Comparison of ENCODE assay signal across 25 cellular contexts in the genomic region with DNA sequence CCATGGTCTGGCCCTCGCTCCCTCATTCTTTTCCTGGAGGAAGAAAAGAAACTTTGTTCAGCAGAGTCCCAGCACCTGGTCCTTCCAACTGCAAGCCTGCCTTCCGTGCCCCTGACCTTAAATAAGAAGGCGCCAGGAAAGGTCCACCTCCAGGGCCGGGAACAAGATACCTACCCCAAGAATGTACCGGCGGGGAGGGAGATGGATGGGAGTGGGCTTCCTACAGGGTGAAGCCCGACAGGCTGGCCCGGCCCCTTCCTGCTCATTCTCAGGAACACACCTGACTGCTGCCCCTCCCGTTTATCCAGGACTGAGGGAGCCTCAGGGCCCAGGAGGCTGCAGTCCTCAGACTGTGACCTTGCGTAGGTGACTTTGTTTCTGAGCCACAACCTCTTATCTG. TPM values are rescaled to one million over a fixed set of nuclear protein-coding genes. Genes with fewer than 3 reads are reported as not detected.
"Had no signal": no experiment of that assay in that cellular context is flagged by ENCODE, and none has a peak within 500 bp of the region (broad histone marks: within the 10 kb centered on the region; RNA-seq: fewer than 3 reads in every experiment).

No MANE protein-coding gene starts in this region.

- H3K27me3 ChIP-seq: MG63, SJCRH30 had no signal

- H3K27ac ChIP-seq: RWPE1, SJCRH30 had no signal

- H3K4me3 ChIP-seq: MG63, SJCRH30 had no signal

- H3K36me3 ChIP-seq: MG63, SJCRH30 had no signal

- DNase-seq: IMR-90, Karpas-422, KG1, MG63, NCI-H1092, NCI-H1105 treated with DMSO at 0.1 percent for 48 hours, NCI-H1417 treated with DMSO at 0.1 percent for 48 hours, NCI-H146, NCI-H1694 treated with DMSO at 0.1 percent for 48 hours, NCI-H1930, NCI-H2081, NCI-H2107, NCI-H2227 treated with DMSO at 0.1 percent for 48 hours, NCI-H446, NCI-H510A, NCI-H524 treated with DMSO at 0.1 percent for 48 hours, NCI-H69, NCI-H774, PC-3, SHP77 treated with DMSO at 0.1 percent for 48 hours, SJCRH30 had no signal

- H3K4me1 ChIP-seq: SJCRH30 had no signal

- ATAC-seq: HepG2, Panc1, PC-3 had no signal

- H3K9me3 ChIP-seq: MG63, SJCRH30 had no signal

RNA-seq across cellular contexts. Expression of a gene that starts 27.3 kb away (rescaled TPM):
- total RNA-seq: OCI-LY7 had no signal
